Comparison of ENCODE assay signal across 10 cellular contexts in the genomic region with DNA sequence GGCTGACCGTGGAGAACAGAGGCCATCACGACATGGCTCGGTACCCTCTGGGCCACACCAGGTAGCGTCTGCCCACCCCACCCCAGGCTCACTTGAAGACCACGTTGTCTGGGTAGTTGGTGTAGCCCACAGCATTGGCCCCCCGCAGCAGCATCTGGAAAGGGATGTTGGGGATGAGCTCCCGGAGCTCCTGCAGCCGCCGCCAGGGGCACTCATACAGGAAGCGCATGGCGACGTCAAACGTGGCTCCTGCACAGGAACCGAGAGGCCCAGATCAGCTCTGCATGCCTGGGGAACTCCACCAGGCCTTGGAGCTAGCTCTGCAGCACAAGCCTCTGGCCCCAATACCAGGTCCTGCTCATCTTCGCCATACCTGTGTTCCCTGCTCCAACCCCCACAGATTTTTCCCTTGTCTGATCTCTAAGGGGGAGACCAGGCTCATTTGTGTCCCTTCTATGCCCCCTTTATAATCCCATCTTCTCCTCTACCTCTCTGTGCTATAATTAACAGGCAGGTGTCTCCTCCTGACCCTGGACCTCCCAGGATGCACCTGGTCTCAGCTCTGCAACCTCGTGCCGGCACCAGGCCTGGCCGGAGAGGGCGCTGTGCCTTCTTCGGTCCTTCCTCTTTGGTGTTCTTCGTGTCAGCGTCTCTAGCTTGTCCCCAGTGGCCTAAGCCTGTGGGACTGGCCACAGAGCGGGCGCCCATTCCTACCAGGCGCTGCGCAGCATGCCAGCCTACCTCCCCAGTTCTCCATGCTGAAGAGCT. TPM values are rescaled to one million over a fixed set of nuclear protein-coding genes. Genes with fewer than 3 reads are reported as not detected.
DNase-seq lines count a peak whose midpoint lies in the region; ATAC-seq and TF ChIP-seq lines count a peak whose summit lies in the region.
"Had no signal": no experiment of that assay in that cellular context is flagged by ENCODE, and none has a peak within 500 bp of the region (broad histone marks: within the 10 kb centered on the region; RNA-seq: fewer than 3 reads in every experiment).

No MANE protein-coding gene starts in this region.

- no peak for TF ChIP-seq POLR2A in esophagus squamous epithelium (IDR thresholded peaks at IDR 0.05)

- H4K20me1 ChIP-seq in BLaER1 (no peaks in the 10 kb centered on the region), hepatocyte (ENCODE audit: insufficient read depth, poor library complexity, severe bottlenecking) (no peaks in the 10 kb centered on the region)

- H3K27me3 Mint-ChIP-seq in T-helper 1 cell treated with Interleukin-12 subunit alpha and Interleukin-12 subunit beta and Interleukin-4 antibody, amounts not matched to agents 30 μg/mL and 1 μg/mL, for 36 hours (ENCODE audit: low read depth) = no peaks in the 10 kb centered on the region
- H3K27me3 Mint-ChIP-seq in naive thymus-derived CD4-positive, alpha-beta T cell = no peaks in the 10 kb centered on the region

- TF ChIP-seq CTCF in GM12872 (IDR thresholded peaks at IDR 0.05; ENCODE audit: insufficient read depth, low read depth, low read length) (peak; percentile 58), hepatocyte (IDR thresholded peaks at IDR 0.05; ENCODE audit: poor library complexity) (peak; percentile 10), esophagus squamous epithelium (IDR thresholded peaks at IDR 0.05) (no peak)

- peak overlapping the region; percentile 96 for H3K27ac ChIP-seq in BLaER1
- no peak overlapping the region for H3K27ac ChIP-seq in hepatocyte
- no peak overlapping the region for H3K27ac ChIP-seq in naive thymus-derived CD4-positive, alpha-beta T cell (ENCODE audit: low read depth, low read length)
- H3K27ac ChIP-seq in esophagus squamous epithelium = no peak overlapping the region
- H3K27ac ChIP-seq: ascending aorta had no signal

- H3K4me2 ChIP-seq in BLaER1 = peak overlapping the region; percentile 81
- H3K4me2 ChIP-seq in hepatocyte = no peak overlapping the region

- H3K9ac ChIP-seq in BLaER1 = peak overlapping the region; percentile 64; the same call in 1 of the 2 replicates

- 81% methylated on average over 26 of the region's 26 CpGs for WGBS in hepatocyte (ENCODE audit: low lambda C conversion rate, missing lambda C conversion rate)
- WGBS in esophagus squamous epithelium, 2 donors = 69 to 74% methylated on average over 9 to 13 of the region's 26 CpGs

- peak overlapping the region; percentile 85 for H3K27ac Mint-ChIP-seq in T-helper 1 cell treated with Interleukin-12 subunit alpha and Interleukin-12 subunit beta and Interleukin-4 antibody, amounts not matched to agents 30 μg/mL and 1 μg/mL, for 36 hours
- H3K27ac Mint-ChIP-seq in naive thymus-derived CD4-positive, alpha-beta T cell = peak overlapping the region in 3 of 9 donors; percentile 14 to 80 (median 41)

- H3K36me3 ChIP-seq in BLaER1 (peaks cover 34% of the 10 kb centered on the region), hepatocyte (replicated peaks; ENCODE audit: insufficient read depth, low read depth) (no peaks in the 10 kb centered on the region), esophagus squamous epithelium (peaks cover 0 to 41% (median 0%) of the 10 kb centered on the region in 3 donors)
- H3K36me3 ChIP-seq in naive thymus-derived CD4-positive, alpha-beta T cell (ENCODE audit: control insufficient read depth in 2 of 3, insufficient read depth in 3 of 3, low read length in 3 of 3) = peaks cover 0 to 25% (median 0%) of the 10 kb centered on the region in 3 experiments

- no peak for ATAC-seq in naive thymus-derived CD4-positive, alpha-beta T cell
- ATAC-seq in HG02938 (IDR thresholded peaks at IDR 0.05; ENCODE audit: unreplicated experiment) = no peak

- peaks cover 50% of the 10 kb centered on the region for H3K4me1 ChIP-seq in BLaER1
- peaks cover 8% of the 10 kb centered on the region for H3K4me1 ChIP-seq in hepatocyte (ENCODE audit: insufficient read depth)
- peaks cover 0 to 6% of the 10 kb centered on the region in 2 donors for H3K4me1 ChIP-seq in naive thymus-derived CD4-positive, alpha-beta T cell (ENCODE audit: control insufficient read depth in 2 of 2, insufficient read depth in 2 of 2, low read length in 2 of 2)
- H3K4me1 ChIP-seq in esophagus squamous epithelium = peaks cover 9 to 27% (median 12%) of the 10 kb centered on the region in 3 donors

- no peak overlapping the region for H2AFZ ChIP-seq in hepatocyte

- H3K27me3 ChIP-seq in BLaER1 (no peaks in the 10 kb centered on the region), hepatocyte (no peaks in the 10 kb centered on the region), esophagus squamous epithelium (no peaks in the 10 kb centered on the region)
- H3K27me3 ChIP-seq in naive thymus-derived CD4-positive, alpha-beta T cell (ENCODE audit: control insufficient read depth in 2 of 2, insufficient read depth in 2 of 2, low read length in 2 of 2) = no peaks in the 10 kb centered on the region
- H3K27me3 ChIP-seq: ascending aorta had no signal

- H3K9me2 ChIP-seq in hepatocyte (replicated peaks; ENCODE audit: insufficient read depth) = no peaks in the 10 kb centered on the region

- peaks cover 18% of the 10 kb centered on the region for H3K4me1 Mint-ChIP-seq in T-helper 1 cell treated with Interleukin-12 subunit alpha and Interleukin-12 subunit beta and Interleukin-4 antibody, amounts not matched to agents 30 μg/mL and 1 μg/mL, for 36 hours (ENCODE audit: low read depth)
- peaks cover 0 to 26% (median 9%) of the 10 kb centered on the region in 7 donors for H3K4me1 Mint-ChIP-seq in naive thymus-derived CD4-positive, alpha-beta T cell

- DNase-seq in hepatocyte (ENCODE audit: low spot score) (no peak), NCI-H2227 treated with DMSO at 0.1 percent for 48 hours (lab: John Stamatoyannopoulos, UW) (no peak), esophagus squamous epithelium (lab: John Stamatoyannopoulos, UW) (no peak)
- DNase-seq in naive thymus-derived CD4-positive, alpha-beta T cell = no peak
- DNase-seq: NCI-H1105 treated with DMSO at 0.1 percent for 48 hours had no signal

- no peaks in the 10 kb centered on the region for H3K79me2 ChIP-seq in hepatocyte

- H3K4me3 Mint-ChIP-seq in T-helper 1 cell treated with Interleukin-12 subunit alpha and Interleukin-12 subunit beta and Interleukin-4 antibody, amounts not matched to agents 30 μg/mL and 1 μg/mL, for 36 hours = no peak overlapping the region
- H3K4me3 Mint-ChIP-seq in naive thymus-derived CD4-positive, alpha-beta T cell = peak overlapping the region in 1 of 10 donors; percentile 42

- CTCF ChIA-PET in naive thymus-derived CD4-positive, alpha-beta T cell (lab: Charles Lee) = no interaction called here

- no peaks in the 10 kb centered on the region for H3K9me3 Mint-ChIP-seq in T-helper 1 cell treated with Interleukin-12 subunit alpha and Interleukin-12 subunit beta and Interleukin-4 antibody, amounts not matched to agents 30 μg/mL and 1 μg/mL, for 36 hours
- no peaks in the 10 kb centered on the region for H3K9me3 Mint-ChIP-seq in naive thymus-derived CD4-positive, alpha-beta T cell

- intact Hi-C loops in naive thymus-derived CD4-positive, alpha-beta T cell (cut with micrococcal nuclease) = no loop called here
- intact Hi-C loops in esophagus squamous epithelium (cut with DNase I) = no loop called here

- H3K9me3 ChIP-seq in BLaER1 (no peaks in the 10 kb centered on the region), hepatocyte (ENCODE audit: low read depth) (no peaks in the 10 kb centered on the region), esophagus squamous epithelium (no peaks in the 10 kb centered on the region)
- no peaks in the 10 kb centered on the region for H3K9me3 ChIP-seq in naive thymus-derived CD4-positive, alpha-beta T cell (ENCODE audit: control insufficient read depth in 2 of 3, low read length in 3 of 3)
- H3K9me3 ChIP-seq: ascending aorta had no signal

- H3K4me3 ChIP-seq in BLaER1 = no peak overlapping the region
- no peak overlapping the region for H3K4me3 ChIP-seq in hepatocyte
- H3K4me3 ChIP-seq in naive thymus-derived CD4-positive, alpha-beta T cell (ENCODE audit: low read length) = no peak overlapping the region
- no peak overlapping the region for H3K4me3 ChIP-seq in esophagus squamous epithelium
- H3K4me3 ChIP-seq: ascending aorta had no signal

- POLR2A ChIA-PET in naive thymus-derived CD4-positive, alpha-beta T cell (lab: Charles Lee) = interaction anchor here (1.0 to 6.5 kb wide), 2 partner anchors 8 to 19 kb away, joined by 3 to 47 read pairs; partner anchors contain the start of gene RCE1

- H3K36me3 Mint-ChIP-seq in T-helper 1 cell treated with Interleukin-12 subunit alpha and Interleukin-12 subunit beta and Interleukin-4 antibody, amounts not matched to agents 30 μg/mL and 1 μg/mL, for 36 hours (ENCODE audit: low read depth) = no peaks in the 10 kb centered on the region
- H3K36me3 Mint-ChIP-seq in naive thymus-derived CD4-positive, alpha-beta T cell = no peaks in the 10 kb centered on the region

RNA-seq across cellular contexts. Expression of gene LRFN4, which starts 5.0 kb away (rescaled TPM):
- total RNA-seq in hepatocyte (12.5 and 15.8 TPM in 2 replicates), esophagus squamous epithelium (10 to 100 TPM in 1 of 4 donors, 1 to 10 TPM in 3; 6.7 to 13.5 (median 7.2) TPM)
- polyA plus RNA-seq in hepatocyte = 14.3 and 30.2 TPM in 2 replicates
- 10 to 100 TPM in 1 of 5 experiments, 1 to 10 TPM in 3, under 1 TPM in 1; 0.84 to 21.2 (median 1.6) TPM for total RNA-seq in naive thymus-derived CD4-positive, alpha-beta T cell
- not detected for polyA plus RNA-seq in naive thymus-derived CD4-positive, alpha-beta T cell

RNA-seq across cellular contexts. Expression of gene RCE1, which starts 8.6 kb away (rescaled TPM):
- total RNA-seq in hepatocyte (19.8 and 27.0 TPM in 2 replicates), esophagus squamous epithelium (10 to 100 TPM in 3 of 4 donors, 1 to 10 TPM in 1; 8.9 to 29.7 (median 21.8) TPM)
- 41.4 and 42.2 TPM in 2 replicates for polyA plus RNA-seq in hepatocyte
- total RNA-seq in naive thymus-derived CD4-positive, alpha-beta T cell = 10 to 100 TPM; 24.6 to 47.1 (median 33.6) TPM
- 10 to 100 TPM; 17.2 to 28.0 TPM for polyA plus RNA-seq in naive thymus-derived CD4-positive, alpha-beta T cell

Comparison
In these comparisons a context has a peak if more than half of its experiments do, and no peak if none do; other contexts are left out.
1. CTCF ChIP-seq: peak in GM12872 (single experiment) and hepatocyte (single experiment); none in esophagus squamous epithelium (0 of 6).